In genomic region chr13:63094717-63095116, GRCh38 we compare ENCODE assay signal across 1 cellular context.
TF ChIP-seq lines count a peak whose summit lies in the region.

No MANE protein-coding gene starts in this region.

TF ChIP-seq in IMR-90, 13 proteins besides CTCF, POLR2A, EP300 and RAD21:
- TF ChIP-seq CHD1 (IDR thresholded peaks at IDR 0.05; ENCODE audit: low read depth, low read length) (no peak), RFX5 (IDR thresholded peaks at IDR 0.05; ENCODE audit: low read depth, low read length) (no peak), MXI1 (IDR thresholded peaks at IDR 0.05; ENCODE audit: borderline replicate concordance, low read depth, low read length) (no peak), MAFK (IDR thresholded peaks at IDR 0.05; ENCODE audit: low read depth, low read length) (no peak), CEBPB (IDR thresholded peaks at IDR 0.05; ENCODE audit: low read depth, low read length) (no peak), BHLHE40 (IDR thresholded peaks at IDR 0.05; ENCODE audit: low read depth, low read length) (no peak), NFE2L2 (IDR thresholded peaks at IDR 0.05; ENCODE audit: low read depth, low read length) (no peak), MAZ (IDR thresholded peaks at IDR 0.05; ENCODE audit: borderline replicate concordance, low read depth, low read length) (no peak), RCOR1 (IDR thresholded peaks at IDR 0.05; ENCODE audit: insufficient replicate concordance, low read length) (no peak), SMC3 (IDR thresholded peaks at IDR 0.05; ENCODE audit: low read depth, low read length) (no peak)
- TF ChIP-seq, protein P1, sequence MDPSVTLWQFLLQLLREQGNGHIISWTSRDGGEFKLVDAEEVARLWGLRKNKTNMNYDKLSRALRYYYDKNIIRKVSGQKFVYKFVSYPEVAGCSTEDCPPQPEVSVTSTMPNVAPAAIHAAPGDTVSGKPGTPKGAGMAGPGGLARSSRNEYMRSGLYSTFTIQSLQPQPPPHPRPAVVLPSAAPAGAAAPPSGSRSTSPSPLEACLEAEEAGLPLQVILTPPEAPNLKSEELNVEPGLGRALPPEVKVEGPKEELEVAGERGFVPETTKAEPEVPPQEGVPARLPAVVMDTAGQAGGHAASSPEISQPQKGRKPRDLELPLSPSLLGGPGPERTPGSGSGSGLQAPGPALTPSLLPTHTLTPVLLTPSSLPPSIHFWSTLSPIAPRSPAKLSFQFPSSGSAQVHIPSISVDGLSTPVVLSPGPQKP (IDR thresholded peaks at IDR 0.05; ENCODE audit: borderline replicate concordance, low read depth, low read length), result no peak
- TF ChIP-seq, protein P2, sequence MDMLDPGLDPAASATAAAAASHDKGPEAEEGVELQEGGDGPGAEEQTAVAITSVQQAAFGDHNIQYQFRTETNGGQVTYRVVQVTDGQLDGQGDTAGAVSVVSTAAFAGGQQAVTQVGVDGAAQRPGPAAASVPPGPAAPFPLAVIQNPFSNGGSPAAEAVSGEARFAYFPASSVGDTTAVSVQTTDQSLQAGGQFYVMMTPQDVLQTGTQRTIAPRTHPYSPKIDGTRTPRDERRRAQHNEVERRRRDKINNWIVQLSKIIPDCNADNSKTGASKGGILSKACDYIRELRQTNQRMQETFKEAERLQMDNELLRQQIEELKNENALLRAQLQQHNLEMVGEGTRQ (IDR thresholded peaks at IDR 0.05; ENCODE audit: low read depth, low read length), result no peak
